Comparison of ENCODE assay signal across 14 cellular contexts in the genomic region with DNA sequence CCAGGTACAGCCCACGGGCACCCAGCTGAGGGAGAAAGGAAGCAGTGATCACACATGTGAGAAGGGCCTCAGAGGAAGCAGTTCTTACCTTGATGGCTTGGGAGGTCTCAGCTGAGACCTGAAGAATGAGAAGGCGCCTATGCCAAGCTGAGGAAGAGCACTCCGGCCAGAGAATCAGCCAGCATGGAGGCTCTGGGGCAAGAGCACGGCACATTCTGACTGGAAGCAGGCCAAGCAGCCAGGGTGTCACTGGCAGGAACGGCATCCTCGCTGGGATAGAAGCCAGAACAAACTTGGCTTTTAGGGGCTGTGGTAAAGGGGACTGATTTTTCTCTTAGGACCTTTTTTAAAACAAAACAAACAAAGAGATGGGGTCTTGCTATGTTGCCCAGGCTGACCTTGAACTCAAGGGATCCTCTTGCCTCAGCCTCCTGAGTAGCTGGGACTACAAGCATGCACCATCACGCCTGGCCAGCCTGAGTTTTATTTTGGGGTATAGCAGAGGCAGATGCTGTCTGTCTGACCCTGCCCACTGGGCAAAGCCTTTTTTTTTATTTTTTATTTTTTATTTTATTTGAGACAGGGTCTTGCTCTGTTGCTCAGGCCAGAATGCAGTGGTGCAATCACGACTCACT. TPM values are rescaled to one million over a fixed set of nuclear protein-coding genes. Genes with fewer than 3 reads are reported as not detected.
A peak's percentile ranks its signal among the peaks of the same experiment; 100 is the strongest.
DNase-seq lines count a peak whose midpoint lies in the region; ATAC-seq and TF ChIP-seq lines count a peak whose summit lies in the region.
"Had no signal": no experiment of that assay in that cellular context is flagged by ENCODE, and none has a peak within 500 bp of the region (broad histone marks: within the 10 kb centered on the region; RNA-seq: fewer than 3 reads in every experiment).

No MANE protein-coding gene starts in this region.

- H3K9me3 ChIP-seq in HEK293 (ENCODE audit: control insufficient read depth, insufficient read depth, low read depth, low read length) (no peaks in the 10 kb centered on the region), gastroesophageal sphincter (no peaks in the 10 kb centered on the region), psoas muscle (no peaks in the 10 kb centered on the region)
- H3K9me3 ChIP-seq: transverse colon had no signal

- no peak for TF ChIP-seq POLR2A in gastroesophageal sphincter (IDR thresholded peaks at IDR 0.05)

- TF ChIP-seq CTCF in HEK293 (tag by site-specific recombination; IDR thresholded peaks at IDR 0.05) (no peak), RWPE1 (conservative IDR thresholded peaks at IDR 0.05; ENCODE audit: low read depth) (no peak), gastroesophageal sphincter (IDR thresholded peaks at IDR 0.05) (no peak), psoas muscle (IDR thresholded peaks at IDR 0.05) (no peak)

- CTCF ChIA-PET in HEK293 (lab: Yijun Ruan, JAX), result interaction anchor here (1.6 kb wide), 1 partner anchor 52 kb away, joined by 4 read pairs; no protein-coding TSS in a partner anchor
- CTCF ChIA-PET in RWPE1 (lab: Yijun Ruan, JAX), result interaction anchor here (0.6 to 0.9 kb wide), 2 partner anchors 43 to 46 kb away, joined by 3 read pairs; a partner anchor contains a TSS
- CTCF ChIA-PET in HEK293T (lab: Yijun Ruan, JAX), result no interaction called here

- H3K4me1 ChIP-seq in HEK293 (ENCODE audit: control insufficient read depth, insufficient read depth, low read length), result no peaks in the 10 kb centered on the region
- peaks cover 0 to 50% (median 9%) of the 10 kb centered on the region in 3 donors for H3K4me1 ChIP-seq in gastroesophageal sphincter
- peaks cover 39% of the 10 kb centered on the region for H3K4me1 ChIP-seq in psoas muscle
- H3K4me1 ChIP-seq: foreskin keratinocyte had no signal

- no peaks in the 10 kb centered on the region for H3K27me3 ChIP-seq in gastroesophageal sphincter
- H3K27me3 ChIP-seq in psoas muscle (ENCODE audit: insufficient read depth in 3 of 3, low read length in 2 of 3), result no peaks in the 10 kb centered on the region
- H3K27me3 ChIP-seq: foreskin keratinocyte, transverse colon had no signal

- peaks cover 11 to 50% of the 10 kb centered on the region in 2 experiments for H3K36me3 ChIP-seq in HEK293 (ENCODE audit: control insufficient read depth in 2 of 2, insufficient read depth in 1 of 2, low read length in 2 of 2)
- H3K36me3 ChIP-seq in gastroesophageal sphincter, result peaks cover 0 to 47% of the 10 kb centered on the region in 2 donors
- H3K36me3 ChIP-seq in psoas muscle (ENCODE audit: insufficient read depth in 1 of 2, low read depth in 1 of 2), result peaks cover 5 to 43% of the 10 kb centered on the region in 2 donors

- DNase-seq in RWPE1 (ENCODE audit: low spot score) (no peak), psoas muscle (peak; percentile 47 to 79), HEK293T (ENCODE audit: extremely low spot score) (no peak), NCI-H69 (lab: John Stamatoyannopoulos, UW) (no peak), NOMO-1 treated with DMSO at 0.1 percent for 48 hours (lab: John Stamatoyannopoulos, UW; ENCODE audit: unreplicated experiment) (no peak)
- DNase-seq: activated naive CD4-positive, alpha-beta T cell treated with Interleukin-2 at 50 U/mL for 16 hours; foreskin keratinocyte; NCI-H226; transverse colon had no signal

- intact Hi-C loops in psoas muscle (cut with DNase I), result loop anchor here in 1 of 2 donors (5.0 kb wide), 1 partner anchor 47 kb away; no protein-coding TSS in a partner anchor

- H3K27ac ChIP-seq in HEK293 (ENCODE audit: extremely low read depth, low read depth, low read length) (no peak overlapping the region), RWPE1 (peak overlapping the region; percentile 28), gastroesophageal sphincter (peak overlapping the region in 3 of 4 donors; percentile 46 to 58 (median 56)), psoas muscle (peak overlapping the region; percentile 26)
- H3K27ac ChIP-seq: foreskin keratinocyte, transverse colon had no signal

- WGBS in gastroesophageal sphincter (ENCODE audit: low coverage in 1 of 2), 2 donors, result 34 to 44% methylated on average over 3 to 6 of the region's 8 CpGs
- WGBS in psoas muscle, 3 donors, result 30 to 48% (median 31%) methylated on average over 8 of the region's 8 CpGs

- ATAC-seq in gastroesophageal sphincter, result peak; percentile 41
- peak; percentile 54 to 84 (median 72) for ATAC-seq in psoas muscle
- ATAC-seq: foreskin keratinocyte had no signal

- H3K4me3 ChIP-seq in HEK293 (ENCODE audit: low read depth, low read length), result no peak overlapping the region
- no peak overlapping the region for H3K4me3 ChIP-seq in gastroesophageal sphincter
- no peak overlapping the region for H3K4me3 ChIP-seq in psoas muscle
- H3K4me3 ChIP-seq: transverse colon had no signal

- no peak for TF ChIP-seq EP300 in gastroesophageal sphincter (IDR thresholded peaks at IDR 0.05)

- POLR2A ChIA-PET in HEK293 (lab: Yijun Ruan, JAX), result no interaction called here
- POLR2A ChIA-PET in RWPE1 (lab: Yijun Ruan, JAX; ENCODE audit: low non-redundant PET), result no interaction called here
- POLR2A ChIA-PET in HEK293T (lab: Yijun Ruan, JAX), result no interaction called here

TF ChIP-seq in HEK293, 187 proteins besides CTCF, POLR2A, EP300 and RAD21:
- TF ChIP-seq ZFHX2 (tag by site-specific recombination; conservative IDR thresholded peaks at IDR 0.05) (no peak), ZNF121 (tag by site-specific recombination; IDR thresholded peaks at IDR 0.05) (peak; percentile 71; the same call in 1 of the 2 replicates)

TF ChIP-seq in HEK293T, 16 proteins besides CTCF, POLR2A, EP300 and RAD21:
- TF ChIP-seq ZNF384 (IDR thresholded peaks at IDR 0.05) (no peak), SUZ12 (IDR thresholded peaks at IDR 0.05) (no peak), BHLHE40 (IDR thresholded peaks at IDR 0.05; ENCODE audit: borderline replicate concordance) (no peak), L3MBTL2 (conservative IDR thresholded peaks at IDR 0.05) (no peak), HDGF (IDR thresholded peaks at IDR 0.05; ENCODE audit: borderline replicate concordance) (no peak), LEF1 (IDR thresholded peaks at IDR 0.05; ENCODE audit: borderline replicate concordance) (no peak), CTBP1 (IDR thresholded peaks at IDR 0.05; ENCODE audit: borderline replicate concordance) (no peak), NFRKB (IDR thresholded peaks at IDR 0.05) (no peak), TARDBP (IDR thresholded peaks at IDR 0.05) (no peak), ARNT (IDR thresholded peaks at IDR 0.05) (no peak), ELF4 (IDR thresholded peaks at IDR 0.05) (no peak), SP1 (IDR thresholded peaks at IDR 0.05) (no peak), FOXA1 (IDR thresholded peaks at IDR 0.05) (no peak), FOXK2 (IDR thresholded peaks at IDR 0.05) (no peak), FOXM1 (IDR thresholded peaks at IDR 0.05; ENCODE audit: borderline replicate concordance) (no peak)
- TF ChIP-seq, protein P1, sequence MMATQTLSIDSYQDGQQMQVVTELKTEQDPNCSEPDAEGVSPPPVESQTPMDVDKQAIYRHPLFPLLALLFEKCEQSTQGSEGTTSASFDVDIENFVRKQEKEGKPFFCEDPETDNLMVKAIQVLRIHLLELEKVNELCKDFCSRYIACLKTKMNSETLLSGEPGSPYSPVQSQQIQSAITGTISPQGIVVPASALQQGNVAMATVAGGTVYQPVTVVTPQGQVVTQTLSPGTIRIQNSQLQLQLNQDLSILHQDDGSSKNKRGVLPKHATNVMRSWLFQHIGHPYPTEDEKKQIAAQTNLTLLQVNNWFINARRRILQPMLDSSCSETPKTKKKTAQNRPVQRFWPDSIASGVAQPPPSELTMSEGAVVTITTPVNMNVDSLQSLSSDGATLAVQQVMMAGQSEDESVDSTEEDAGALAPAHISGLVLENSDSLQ (IDR thresholded peaks at IDR 0.05), result no peak

RNA-seq across cellular contexts. Expression of a gene that starts 17.6 kb away (rescaled TPM):
- total RNA-seq in gastroesophageal sphincter (not detected), psoas muscle (not detected)
- not detected for polyA plus RNA-seq in psoas muscle
- total RNA-seq: foreskin keratinocyte; kidney epithelial cell; LHCN-M2; natural killer cell treated with Interleukin-12 subunit alpha and Interleukin-12 subunit beta and Interleukin-15 and Interleukin-18, amount 100 ng/mL, for 72 hours; transverse colon had no signal
- polyA plus RNA-seq: foreskin keratinocyte had no signal

RNA-seq across cellular contexts. Expression of a gene that starts 45.4 kb away (rescaled TPM):
- 10 to 100 TPM; 28.2 to 53.0 (median 44.6) TPM for total RNA-seq in gastroesophageal sphincter
- total RNA-seq in psoas muscle, result 10 to 100 TPM; 10.5 to 16.3 (median 11.5) TPM
- 10 to 100 TPM; 17.1 to 40.1 (median 21.9) TPM for polyA plus RNA-seq in psoas muscle

Comparison
In these comparisons a context has a peak if more than half of its experiments do, and no peak if none do; other contexts are left out.
1. DNase-seq: peak in psoas muscle (2 of 2); none in RWPE1 (single experiment), HEK293T (single experiment), NCI-H69 (single experiment) and NOMO-1 treated with DMSO at 0.1 percent for 48 hours (single experiment).